14 cellular contexts compared by ENCODE assay signal in the genomic region with DNA sequence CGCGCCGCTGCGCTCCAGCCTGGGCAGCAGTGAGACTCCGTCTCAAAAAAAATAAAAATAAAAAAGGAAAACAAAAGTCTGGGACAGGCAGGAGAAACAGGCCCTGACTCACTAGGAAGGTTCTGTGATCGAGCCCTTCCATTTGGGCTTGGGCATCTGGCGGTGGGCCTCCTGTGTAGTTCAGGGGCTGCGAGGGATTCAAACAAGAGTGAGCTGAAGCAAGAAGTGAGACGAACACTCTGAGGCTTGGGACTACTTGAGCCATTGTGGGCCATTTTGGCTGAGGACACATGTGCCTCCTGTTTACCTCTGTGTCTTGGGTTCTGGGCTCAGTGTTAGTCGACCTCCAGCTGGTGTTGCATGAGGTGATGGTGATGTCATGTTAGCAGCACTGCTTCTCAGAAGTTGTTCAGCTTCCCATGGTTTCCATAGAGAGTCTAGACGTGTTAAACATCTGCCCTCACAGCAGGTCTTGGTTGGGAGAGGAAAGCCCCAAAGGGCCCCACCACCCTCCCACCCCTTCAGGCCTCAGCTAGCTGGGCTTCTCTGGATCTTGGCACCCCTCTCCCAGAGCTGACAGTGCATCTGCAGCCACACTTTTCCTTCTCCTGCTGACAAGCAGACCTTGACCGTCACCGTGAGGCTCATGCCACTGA. TPM values are rescaled to one million over a fixed set of nuclear protein-coding genes. Genes with fewer than 3 reads are reported as not detected.
DNase-seq lines count a peak whose midpoint lies in the region; ATAC-seq, FAIRE-seq and TF ChIP-seq lines count a peak whose summit lies in the region.
"Had no signal": no experiment of that assay in that cellular context is flagged by ENCODE, and none has a peak within 500 bp of the region (broad histone marks: within the 10 kb centered on the region; RNA-seq: fewer than 3 reads in every experiment).

No MANE protein-coding gene starts in this region.

- no peak overlapping the region for H3K4me3 Mint-ChIP-seq in activated CD4-positive, alpha-beta T cell treated with anti-CD3 and anti-CD28 coated beads for 36 hours
- peak overlapping the region; percentile 11 for H3K4me3 Mint-ChIP-seq in activated CD4-positive, alpha-beta memory T cell treated with anti-CD3 and anti-CD28 coated beads, Interleukin-2, amount 10 ng/mL, durations not matched to agents 7 days and 5 days
- H3K4me3 Mint-ChIP-seq: H9 had no signal

- H3K36me3 ChIP-seq in smooth muscle cell (ENCODE audit: low read depth), result no peaks in the 10 kb centered on the region
- peaks cover 46% of the 10 kb centered on the region for H3K36me3 ChIP-seq in A673 (ENCODE audit: insufficient read depth, low read length, poor library complexity, severe bottlenecking)

- CTCF ChIA-PET in activated CD4-positive, alpha-beta T cell treated with anti-CD3 and anti-CD28 coated beads for 36 hours (lab: Charles Lee), result interaction anchor here (0.7 to 13.1 kb wide), 20 partner anchors 9 to 218 kb away, joined by 3 to 185 read pairs (median 4); a partner anchor contains a TSS
- CTCF ChIA-PET in activated CD4-positive, alpha-beta memory T cell treated with anti-CD3 and anti-CD28 coated beads, Interleukin-2, amount 10 ng/mL, durations not matched to agents 7 days and 5 days (lab: Charles Lee), result interaction anchor here (0.6 to 13.9 kb wide), 11 partner anchors 8 to 147 kb away, joined by 3 to 313 read pairs (median 5); a partner anchor contains a TSS
- CTCF ChIA-PET in A673 (lab: Charles Lee), result interaction anchor here (1.1 kb wide), 1 partner anchor 39 kb away, joined by 4 read pairs; no protein-coding TSS in a partner anchor

- H3K4me3 ChIP-seq in smooth muscle cell (no peak overlapping the region), A673 (ENCODE audit: low read depth, low read length, poor library complexity, severe bottlenecking) (no peak overlapping the region)
- H3K4me3 ChIP-seq: GM12878, thoracic aorta had no signal

- no peaks in the 10 kb centered on the region for H3K9me3 Mint-ChIP-seq in activated CD4-positive, alpha-beta T cell treated with anti-CD3 and anti-CD28 coated beads for 36 hours (ENCODE audit: low read depth)
- no peaks in the 10 kb centered on the region for H3K9me3 Mint-ChIP-seq in activated CD4-positive, alpha-beta memory T cell treated with anti-CD3 and anti-CD28 coated beads, Interleukin-2, amount 10 ng/mL, durations not matched to agents 7 days and 5 days
- H3K9me3 Mint-ChIP-seq: H9 had no signal

- H3K27me3 ChIP-seq in smooth muscle cell (ENCODE audit: low read depth) (no peaks in the 10 kb centered on the region), A673 (replicated peaks; ENCODE audit: insufficient read depth, low read depth, low read length, poor library complexity) (no peaks in the 10 kb centered on the region)
- H3K27me3 ChIP-seq: neutrophil had no signal

- H3K27ac Mint-ChIP-seq in activated CD4-positive, alpha-beta T cell treated with anti-CD3 and anti-CD28 coated beads for 36 hours, result peak overlapping the region; percentile 19
- peak overlapping the region; percentile 96 for H3K27ac Mint-ChIP-seq in activated CD4-positive, alpha-beta memory T cell treated with anti-CD3 and anti-CD28 coated beads, Interleukin-2, amount 10 ng/mL, durations not matched to agents 7 days and 5 days

- H3K79me2 ChIP-seq in smooth muscle cell (ENCODE audit: low read depth), result peaks cover 27% of the 10 kb centered on the region

- no peak for TF ChIP-seq POLR2A in GM12892 (IDR thresholded peaks at IDR 0.05; ENCODE audit: low read depth, low read length)

- H3F3A ChIP-seq in smooth muscle cell (ENCODE audit: low read depth), result peaks cover 30% of the 10 kb centered on the region

- H3K27me3 Mint-ChIP-seq in activated CD4-positive, alpha-beta T cell treated with anti-CD3 and anti-CD28 coated beads for 36 hours, result no peaks in the 10 kb centered on the region
- no peaks in the 10 kb centered on the region for H3K27me3 Mint-ChIP-seq in activated CD4-positive, alpha-beta memory T cell treated with anti-CD3 and anti-CD28 coated beads, Interleukin-2, amount 10 ng/mL, durations not matched to agents 7 days and 5 days

- H3K9me3 ChIP-seq in smooth muscle cell (replicated peaks; ENCODE audit: low read depth) (no peaks in the 10 kb centered on the region), A673 (ENCODE audit: low read depth, low read length, poor library complexity, severe bottlenecking) (no peaks in the 10 kb centered on the region)
- H3K9me3 ChIP-seq: neutrophil, thoracic aorta had no signal

- BruUV-seq in A673 (replicated peaks; lab: Mats Ljungman, UMichigan), result no TSS peak

- DNase-seq in activated CD4-positive, alpha-beta T cell treated with anti-CD3 and anti-CD28 coated beads for 36 hours, result no peak
- DNase-seq in activated CD4-positive, alpha-beta T cell treated with anti-CD3 and anti-CD28 coated beads for 1 hour, result no peak
- DNase-seq in activated CD4-positive, alpha-beta memory T cell treated with anti-CD3 and anti-CD28 coated beads, Interleukin-2, amount 10 ng/mL, durations not matched to agents 7 days and 5 days, result no peak
- DNase-seq in epithelial cell of prostate (ENCODE audit: low read depth, low spot score), result no peak
- no peak for DNase-seq in smooth muscle cell (lab: John Stamatoyannopoulos, UW; ENCODE audit: unreplicated experiment)
- DNase-seq in SIG-M5 (lab: John Stamatoyannopoulos, UW), result no peak
- no peak for DNase-seq in A673 (ENCODE audit: low spot score)
- no peak for DNase-seq in GM12892 (ENCODE audit: insufficient read length)
- DNase-seq: small intestine had no signal

- peaks cover 79% of the 10 kb centered on the region for H3K4me1 Mint-ChIP-seq in activated CD4-positive, alpha-beta T cell treated with anti-CD3 and anti-CD28 coated beads for 36 hours
- peaks cover 87% of the 10 kb centered on the region for H3K4me1 Mint-ChIP-seq in activated CD4-positive, alpha-beta memory T cell treated with anti-CD3 and anti-CD28 coated beads, Interleukin-2, amount 10 ng/mL, durations not matched to agents 7 days and 5 days
- H3K4me1 Mint-ChIP-seq: H9 had no signal

- ATAC-seq in activated CD4-positive, alpha-beta T cell treated with anti-CD3 and anti-CD28 coated beads for 36 hours, result no peak

- peaks cover 90% of the 10 kb centered on the region for H4K20me1 ChIP-seq in smooth muscle cell (ENCODE audit: low read depth)

- H3K36me3 Mint-ChIP-seq in activated CD4-positive, alpha-beta T cell treated with anti-CD3 and anti-CD28 coated beads for 36 hours (ENCODE audit: low read depth), result peaks cover 75% of the 10 kb centered on the region
- H3K36me3 Mint-ChIP-seq in activated CD4-positive, alpha-beta memory T cell treated with anti-CD3 and anti-CD28 coated beads, Interleukin-2, amount 10 ng/mL, durations not matched to agents 7 days and 5 days (ENCODE audit: low read depth), result peaks cover 86% of the 10 kb centered on the region

- WGBS in smooth muscle cell (ENCODE audit: low lambda C conversion rate), result 91% methylated on average over 13 of the region's 13 CpGs

- H3K4me1 ChIP-seq in smooth muscle cell (ENCODE audit: low read depth) (no peaks in the 10 kb centered on the region), A673 (ENCODE audit: insufficient read depth, low read length, poor library complexity, severe bottlenecking) (peaks cover 7% of the 10 kb centered on the region)

- no peak for FAIRE-seq in GM12892 (lab: Jason Lieb, UNC)
- FAIRE-seq: GM12878, GM19239, small intestine had no signal

- intact Hi-C loops in activated CD4-positive, alpha-beta T cell treated with anti-CD3 and anti-CD28 coated beads for 36 hours (cut with DNase I, micrococcal nuclease), result loop anchor here (5.0 to 10.0 kb wide), 4 partner anchors 42 to 140 kb away; a partner anchor contains a TSS
- intact Hi-C loops in A673 (cut with micrococcal nuclease; ENCODE audit: unreplicated experiment), result loop anchor here (10.0 kb wide), 2 partner anchors 130 to 150 kb away; no protein-coding TSS in a partner anchor

- H3K4me2 ChIP-seq in smooth muscle cell, result no peak overlapping the region

- H2AFZ ChIP-seq in smooth muscle cell (ENCODE audit: low read depth), result no peak overlapping the region

- POLR2A ChIA-PET in activated CD4-positive, alpha-beta T cell treated with anti-CD3 and anti-CD28 coated beads for 36 hours (lab: Charles Lee), result no interaction called here
- POLR2A ChIA-PET in activated CD4-positive, alpha-beta memory T cell treated with anti-CD3 and anti-CD28 coated beads, Interleukin-2, amount 10 ng/mL, durations not matched to agents 7 days and 5 days (lab: Charles Lee), result interaction anchor here (14.1 to 27.0 kb wide), 2 partner anchors 12 to 51 kb away, joined by 320 to 396 read pairs; a partner anchor contains a TSS
- POLR2A ChIA-PET in A673 (lab: Charles Lee; ENCODE audit: low non-redundant PET), result no interaction called here

- H3K27ac ChIP-seq in epithelial cell of prostate, result peak overlapping the region; percentile 91
- peak overlapping the region; percentile 13 for H3K27ac ChIP-seq in smooth muscle cell (ENCODE audit: low read depth)
- H3K27ac ChIP-seq in A673 (ENCODE audit: low read depth, low read length, poor library complexity, severe bottlenecking), result no peak overlapping the region
- H3K27ac ChIP-seq: neutrophil, thoracic aorta had no signal

- no peak overlapping the region for H3K9ac ChIP-seq in smooth muscle cell (ENCODE audit: low read depth)

- no peak for TF ChIP-seq CTCF in smooth muscle cell (IDR thresholded peaks at IDR 0.05; ENCODE audit: borderline replicate concordance, insufficient read depth, poor library complexity, severe bottlenecking)
- TF ChIP-seq CTCF in A673 (conservative IDR thresholded peaks at IDR 0.05; ENCODE audit: low read depth, low read length), result no peak

RNA-seq across cellular contexts. Expression of a gene that starts 57.8 kb away (rescaled TPM):
- total RNA-seq in activated CD4-positive, alpha-beta T cell treated with anti-CD3 and anti-CD28 coated beads for 36 hours, result 100 to 1,000 TPM in 1 of 2 experiments, 10 to 100 TPM in 1; 84.4 to 107 TPM
- 100 to 1,000 TPM; 168 TPM for total RNA-seq in activated CD4-positive, alpha-beta memory T cell treated with anti-CD3 and anti-CD28 coated beads, Interleukin-2, amount 10 ng/mL, durations not matched to agents 7 days and 5 days
- 25.3 and 29.2 TPM in 2 replicates for total RNA-seq in smooth muscle cell
- polyA plus RNA-seq in smooth muscle cell, result 70.5 and 78.5 TPM in 2 replicates
- total RNA-seq in A673 (2021), result 96.2 and 101 TPM in 2 replicates
- polyA plus RNA-seq in GM12892 (2012; ENCODE audit: missing spikeins), result 23.7 TPM
